ENCODE assay signal across 28 cellular contexts in genomic region chr18:35671952-35672603, GRCh38.
DNase-seq lines count a peak whose midpoint lies in the region; ATAC-seq and TF ChIP-seq lines count a peak whose summit lies in the region.
"Had no signal": no experiment of that assay in that cellular context is flagged by ENCODE, and none has a peak within 500 bp of the region (broad histone marks: within the 10 kb centered on the region; RNA-seq: fewer than 3 reads in every experiment).

No MANE protein-coding gene starts in this region.

- H3K4me3 Mint-ChIP-seq in stimulated activated effector memory CD8-positive, alpha-beta T cell treated with anti-CD3 and anti-CD28 coated beads, Interleukin-12 subunit alpha, Interleukin-12 subunit beta, amount 100 ng/mL, for 72 hours = no peak overlapping the region
- H3K4me3 Mint-ChIP-seq: activated CD4-positive, alpha-beta T cell treated with anti-CD3 and anti-CD28 coated beads, Interleukin-2, amount 10 ng/mL, durations not matched to agents 7 days and 5 days; activated T-helper 17 cell treated with anti-CD3 and anti-CD28 coated beads, Interleukin-2, amount 50 U/mL, for 72 hours; CD14-positive monocyte; effector memory CD8-positive, alpha-beta T cell; HFFc6; naive thymus-derived CD8-positive, alpha-beta T cell; T-helper 1 cell treated with Interleukin-12 subunit alpha and Interleukin-12 subunit beta and Interleukin-4 antibody, amounts not matched to agents 30 μg/mL and 1 μg/mL, for 36 hours; type B pancreatic cell had no signal

- TF ChIP-seq CTCF in cardiac fibroblast (IDR thresholded peaks at IDR 0.05; ENCODE audit: low read depth, low read length) (no peak), uterus (IDR thresholded peaks at IDR 0.05) (no peak)

- no peak for ATAC-seq in stimulated activated effector memory CD8-positive, alpha-beta T cell treated with anti-CD3 and anti-CD28 coated beads, Interleukin-12 subunit alpha, Interleukin-12 subunit beta, amount 100 ng/mL, for 72 hours
- ATAC-seq in GM19452 (IDR thresholded peaks at IDR 0.05; ENCODE audit: unreplicated experiment) = no peak
- no peak for ATAC-seq in HG03280 (IDR thresholded peaks at IDR 0.05; ENCODE audit: unreplicated experiment)
- ATAC-seq: activated naive CD4-positive, alpha-beta T cell treated with anti-CD3 and anti-CD28 coated beads, Interleukin-2, amount 50 U/mL, for 72 hours; activated T-helper 17 cell treated with anti-CD3 and anti-CD28 coated beads, Interleukin-2, amount 50 U/mL, for 72 hours; effector memory CD8-positive, alpha-beta T cell; naive thymus-derived CD8-positive, alpha-beta T cell had no signal

- no peak overlapping the region for H3K27ac ChIP-seq in uterus
- H3K27ac ChIP-seq: KMS-11, stomach had no signal

- H3K27ac Mint-ChIP-seq in stimulated activated effector memory CD8-positive, alpha-beta T cell treated with anti-CD3 and anti-CD28 coated beads, Interleukin-12 subunit alpha, Interleukin-12 subunit beta, amount 100 ng/mL, for 72 hours = no peak overlapping the region
- H3K27ac Mint-ChIP-seq: activated CD4-positive, alpha-beta T cell treated with anti-CD3 and anti-CD28 coated beads, Interleukin-2, amount 10 ng/mL, durations not matched to agents 7 days and 5 days; activated T-helper 17 cell treated with anti-CD3 and anti-CD28 coated beads, Interleukin-2, amount 50 U/mL, for 72 hours; HFFc6; naive thymus-derived CD8-positive, alpha-beta T cell; T-helper 1 cell treated with Interleukin-12 subunit alpha and Interleukin-12 subunit beta and Interleukin-4 antibody, amounts not matched to agents 30 μg/mL and 1 μg/mL, for 36 hours; type B pancreatic cell had no signal

- H3K36me3 ChIP-seq in uterus = no peaks in the 10 kb centered on the region

- no peaks in the 10 kb centered on the region for H3K9me3 Mint-ChIP-seq in stimulated activated effector memory CD8-positive, alpha-beta T cell treated with anti-CD3 and anti-CD28 coated beads, Interleukin-12 subunit alpha, Interleukin-12 subunit beta, amount 100 ng/mL, for 72 hours
- H3K9me3 Mint-ChIP-seq: activated CD4-positive, alpha-beta T cell treated with anti-CD3 and anti-CD28 coated beads, Interleukin-2, amount 10 ng/mL, durations not matched to agents 7 days and 5 days; activated T-helper 17 cell treated with anti-CD3 and anti-CD28 coated beads, Interleukin-2, amount 50 U/mL, for 72 hours; CD14-positive monocyte; effector memory CD8-positive, alpha-beta T cell; HFFc6 had no signal

- no peak for TF ChIP-seq POLR2A in uterus (IDR thresholded peaks at IDR 0.05)

- H3K9me3 ChIP-seq in uterus = no peaks in the 10 kb centered on the region
- H3K9me3 ChIP-seq: stomach had no signal

- no peaks in the 10 kb centered on the region for H3K36me3 Mint-ChIP-seq in stimulated activated effector memory CD8-positive, alpha-beta T cell treated with anti-CD3 and anti-CD28 coated beads, Interleukin-12 subunit alpha, Interleukin-12 subunit beta, amount 100 ng/mL, for 72 hours

- H3K4me3 ChIP-seq in cardiac fibroblast (replicated peaks in 1 of 2; ENCODE audit: low read depth in 2 of 2, low read length in 2 of 2) (no peak overlapping the region), uterus (no peak overlapping the region)
- H3K4me3 ChIP-seq: stomach had no signal

- H3K27me3 ChIP-seq in uterus = no peaks in the 10 kb centered on the region
- H3K27me3 ChIP-seq: stomach had no signal

- H3K4me1 ChIP-seq in uterus = no peaks in the 10 kb centered on the region

- H3K4me1 Mint-ChIP-seq in stimulated activated effector memory CD8-positive, alpha-beta T cell treated with anti-CD3 and anti-CD28 coated beads, Interleukin-12 subunit alpha, Interleukin-12 subunit beta, amount 100 ng/mL, for 72 hours = no peaks in the 10 kb centered on the region
- H3K4me1 Mint-ChIP-seq: activated CD4-positive, alpha-beta T cell treated with anti-CD3 and anti-CD28 coated beads, Interleukin-2, amount 10 ng/mL, durations not matched to agents 7 days and 5 days; activated T-helper 17 cell treated with anti-CD3 and anti-CD28 coated beads, Interleukin-2, amount 50 U/mL, for 72 hours; CD14-positive monocyte had no signal

- DNase-seq in AG20443 (ENCODE audit: low spot score) = peak; percentile 15
- DNase-seq in LoVo (ENCODE audit: low spot score) = peak; percentile 2
- DNase-seq in cardiac fibroblast (ENCODE audit: low read depth in 2 of 2) = peak; percentile 3 to 8
- peak; percentile 11 for DNase-seq in myocyte (ENCODE audit: low read depth)
- DNase-seq in stimulated activated effector memory CD8-positive, alpha-beta T cell treated with anti-CD3 and anti-CD28 coated beads, Interleukin-12 subunit alpha, Interleukin-12 subunit beta, amount 100 ng/mL, for 72 hours (ENCODE audit: low spot score in 2 of 2) = no peak
- no peak for DNase-seq in uterus
- DNase-seq: ACHN; activated CD4-positive, alpha-beta T cell treated with anti-CD3 and anti-CD28 coated beads, Interleukin-2, amount 10 ng/mL, durations not matched to agents 7 days and 5 days; activated CD8-positive, alpha-beta memory T cell treated with anti-CD3 and anti-CD28 coated beads, Interleukin-2, amount 50 U/mL, for 4 hours; effector memory CD8-positive, alpha-beta T cell; glutamatergic neuron; mesenchymal stem cell; naive thymus-derived CD8-positive, alpha-beta T cell; NCI-H1048; NCI-H187 treated with DMSO at 0.1 percent for 48 hours; NCI-H226; NCI-H774; OCI-M1; stomach had no signal

- intact Hi-C loops in uterus (cut with DNase I; ENCODE audit: low total_unique reads) = no loop called here

Comparison
In these comparisons a context has a peak if more than half of its experiments do, and no peak if none do; other contexts are left out.
1. DNase-seq: peak in AG20443 (single experiment), LoVo (single experiment), cardiac fibroblast (2 of 2) and myocyte (single experiment); none in stimulated activated effector memory CD8-positive, alpha-beta T cell treated with anti-CD3 and anti-CD28 coated beads, Interleukin-12 subunit alpha, Interleukin-12 subunit beta, amount 100 ng/mL, for 72 hours (0 of 2) and uterus (0 of 2).